In genomic region chr5:122253794-122254193, GRCh38 we compare ENCODE assay signal across 11 cellular contexts.
"Had no signal": no experiment of that assay in that cellular context is flagged by ENCODE, and none has a peak within 500 bp of the region (broad histone marks: within the 10 kb centered on the region; RNA-seq: fewer than 3 reads in every experiment).

No MANE protein-coding gene starts in this region.

- H2AFZ ChIP-seq: GM23248 had no signal

- H3K4me2 ChIP-seq: GM23338 had no signal

- H3K4me1 ChIP-seq: HAP-1 had no signal

- DNase-seq: GM23248, GOT3, H7, H9, HCEC 1CT, HFFc6 had no signal

- FAIRE-seq: H1, H54 had no signal

- H3K4me3 ChIP-seq: GM23248, GM23338, HAP-1 had no signal

- H3K9ac ChIP-seq: GM23248 had no signal

- ATAC-seq: GM23338, HCT116 had no signal

- H3K36me3 ChIP-seq: HAP-1 had no signal

- H3K27ac ChIP-seq: GM23248 had no signal
